In genomic region chr18:13530879-13531387, GRCh38 we compare ENCODE assay signal across 9 cellular contexts.
DNase-seq lines count a peak whose midpoint lies in the region; ATAC-seq lines count a peak whose summit lies in the region.
"Had no signal": no experiment of that assay in that cellular context is flagged by ENCODE, and none has a peak within 500 bp of the region (broad histone marks: within the 10 kb centered on the region; RNA-seq: fewer than 3 reads in every experiment).

No MANE protein-coding gene starts in this region.

- peak; percentile 75 for DNase-seq in D341Med (ENCODE audit: low spot score)
- DNase-seq in HT-29 (ENCODE audit: low spot score) = peak; percentile 46
- DNase-seq in activated CD8-positive, alpha-beta T cell treated with anti-CD3 and anti-CD28 coated beads, Interleukin-2, amount 10 ng/mL, durations not matched to agents 7 days and 5 days = no peak
- peak; percentile 67 for DNase-seq in left cardiac atrium
- peak; percentile 19 for DNase-seq in renal cortical epithelial cell (ENCODE audit: low read depth)

- intact Hi-C loops in left cardiac atrium (cut with DNase I) = loop anchor here (2.0 to 5.0 kb wide), 2 partner anchors 314 kb away; partner anchors contain the start of gene LDLRAD4 (in 1 of the 2)

- H3K9me3 Mint-ChIP-seq in activated CD8-positive, alpha-beta T cell treated with anti-CD3 and anti-CD28 coated beads, Interleukin-2, amount 10 ng/mL, durations not matched to agents 7 days and 5 days (ENCODE audit: insufficient read depth) = no peaks in the 10 kb centered on the region
- H3K9me3 Mint-ChIP-seq: mesothelial cell of epicardium had no signal

- peaks cover 3% of the 10 kb centered on the region for H3K36me3 Mint-ChIP-seq in activated CD8-positive, alpha-beta T cell treated with anti-CD3 and anti-CD28 coated beads, Interleukin-2, amount 10 ng/mL, durations not matched to agents 7 days and 5 days (ENCODE audit: low read depth)
- H3K36me3 Mint-ChIP-seq: mesothelial cell of epicardium had no signal

- POLR2A ChIA-PET in activated CD8-positive, alpha-beta T cell treated with anti-CD3 and anti-CD28 coated beads, Interleukin-2, amount 10 ng/mL, durations not matched to agents 7 days and 5 days (lab: Charles Lee) = no interaction called here

- peak; percentile 36 for ATAC-seq in activated CD8-positive, alpha-beta T cell treated with anti-CD3 and anti-CD28 coated beads, Interleukin-2, amount 10 ng/mL, durations not matched to agents 7 days and 5 days
- ATAC-seq in left cardiac atrium (peak; percentile 94 to 95), GM18907 (IDR thresholded peaks at IDR 0.05; ENCODE audit: unreplicated experiment) (no peak), GM21526 (IDR thresholded peaks at IDR 0.05; ENCODE audit: low FRiP score, unreplicated experiment) (no peak), HG02798 (IDR thresholded peaks at IDR 0.05; ENCODE audit: poor library complexity, unreplicated experiment) (no peak)

- no peaks in the 10 kb centered on the region for H3K27me3 Mint-ChIP-seq in activated CD8-positive, alpha-beta T cell treated with anti-CD3 and anti-CD28 coated beads, Interleukin-2, amount 10 ng/mL, durations not matched to agents 7 days and 5 days (ENCODE audit: low read depth)

- no peak overlapping the region for H3K27ac Mint-ChIP-seq in activated CD8-positive, alpha-beta T cell treated with anti-CD3 and anti-CD28 coated beads, Interleukin-2, amount 10 ng/mL, durations not matched to agents 7 days and 5 days
- H3K27ac Mint-ChIP-seq: mesothelial cell of epicardium had no signal

- CTCF ChIA-PET in activated CD8-positive, alpha-beta T cell treated with anti-CD3 and anti-CD28 coated beads, Interleukin-2, amount 10 ng/mL, durations not matched to agents 7 days and 5 days (lab: Charles Lee) = interaction anchor here (1.1 kb wide), 1 partner anchor 314 kb away, joined by 3 read pairs; no protein-coding TSS in a partner anchor

- H3K4me1 Mint-ChIP-seq in activated CD8-positive, alpha-beta T cell treated with anti-CD3 and anti-CD28 coated beads, Interleukin-2, amount 10 ng/mL, durations not matched to agents 7 days and 5 days (ENCODE audit: low read depth) = peaks cover 14% of the 10 kb centered on the region
- H3K4me1 Mint-ChIP-seq: mesothelial cell of epicardium had no signal

- no peak overlapping the region for H3K4me3 Mint-ChIP-seq in activated CD8-positive, alpha-beta T cell treated with anti-CD3 and anti-CD28 coated beads, Interleukin-2, amount 10 ng/mL, durations not matched to agents 7 days and 5 days
- H3K4me3 Mint-ChIP-seq: mesothelial cell of epicardium had no signal

Comparison
In these comparisons a context has a peak if more than half of its experiments do, and no peak if none do; other contexts are left out.
1. ATAC-seq: peak in activated CD8-positive, alpha-beta T cell treated with anti-CD3 and anti-CD28 coated beads, Interleukin-2, amount 10 ng/mL, durations not matched to agents 7 days and 5 days (single experiment) and left cardiac atrium (2 of 2); none in GM18907 (single experiment), GM21526 (single experiment) and HG02798 (single experiment).